20 cellular contexts compared by ENCODE assay signal in the genomic region with DNA sequence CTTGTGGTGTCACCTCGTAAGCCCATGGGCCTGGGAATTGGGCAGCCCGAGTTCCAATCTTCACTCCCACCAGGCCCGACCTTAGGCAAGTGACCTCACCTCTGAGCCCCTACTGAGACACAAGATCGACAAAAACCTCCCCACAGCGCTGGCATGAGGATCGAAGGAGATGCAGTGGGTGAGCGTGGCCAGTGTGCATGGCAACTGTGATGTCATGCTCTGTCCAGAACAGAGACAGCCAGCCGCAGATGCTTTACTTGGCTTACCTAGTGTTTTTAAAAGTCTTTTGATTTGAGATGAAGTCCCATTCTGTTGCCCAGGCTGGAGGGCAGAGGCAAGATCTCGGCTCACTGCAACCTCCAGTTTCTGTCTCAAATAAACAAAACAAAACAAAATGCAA. TPM values are rescaled to one million over a fixed set of nuclear protein-coding genes. Genes with fewer than 3 reads are reported as not detected.
A peak's percentile ranks its signal among the peaks of the same experiment; 100 is the strongest.
DNase-seq lines count a peak whose midpoint lies in the region; ATAC-seq, FAIRE-seq and TF ChIP-seq lines count a peak whose summit lies in the region.
"Had no signal": no experiment of that assay in that cellular context is flagged by ENCODE, and none has a peak within 500 bp of the region (broad histone marks: within the 10 kb centered on the region; RNA-seq: fewer than 3 reads in every experiment).

No MANE protein-coding gene starts in this region.

- no peak overlapping the region for H3K14ac ChIP-seq in trophoblast cell (ENCODE audit: low read length)

- TF ChIP-seq POLR2A in A549 (IDR thresholded peaks at IDR 0.05; ENCODE audit: low read length) = no peak

- H3K36me3 ChIP-seq in SK-N-SH (replicated peaks in 1 of 2; ENCODE audit: control insufficient read depth in 1 of 2, insufficient read depth in 2 of 2, low read length in 1 of 2) = no peaks in the 10 kb centered on the region
- no peaks in the 10 kb centered on the region for H3K36me3 ChIP-seq in trophoblast cell (ENCODE audit: control insufficient read depth in 1 of 2, insufficient read depth in 2 of 2, low read length in 2 of 2)
- H3K36me3 ChIP-seq in WERI-Rb-1 = no peaks in the 10 kb centered on the region

- H3K9me2 ChIP-seq in SK-N-SH = no peaks in the 10 kb centered on the region

- H3K18ac ChIP-seq in trophoblast cell (ENCODE audit: low read length) = no peak overlapping the region

- DNase-seq in SK-N-SH (no peak), A549 (ENCODE audit: low read depth in 1 of 2, low spot score in 1 of 2) (no peak), GM12865 (ENCODE audit: low read depth) (peak; percentile 17), trophoblast cell (peak; percentile 41 to 63), WERI-Rb-1 (no peak)
- DNase-seq: 8988T; C1 segment of cervical spinal cord; Calu3; CD4-positive, alpha-beta memory T cell; COR-L47; DMS53; DMS79 treated with DMSO at 0.1 percent for 48 hours; GF-D8; GOT3; H7; HCEC 1CT had no signal

- H3K79me2 ChIP-seq in SK-N-SH (ENCODE audit: insufficient read depth) (no peaks in the 10 kb centered on the region), trophoblast cell (ENCODE audit: control insufficient read depth, insufficient read depth, low read length, poor library complexity) (no peaks in the 10 kb centered on the region)

- H2BK120ac ChIP-seq in trophoblast cell (ENCODE audit: insufficient read depth, low read length, poor library complexity) = no peak overlapping the region

- H3F3A ChIP-seq in SK-N-SH (replicated peaks; ENCODE audit: insufficient read depth) = no peaks in the 10 kb centered on the region

- H4K91ac ChIP-seq in trophoblast cell (ENCODE audit: low read depth, low read length) = no peak overlapping the region

- no peak for FAIRE-seq in A549 (lab: Jason Lieb, UNC)
- FAIRE-seq: GM12891, GM18507 had no signal

- H3K9ac ChIP-seq in SK-N-SH (no peak overlapping the region), trophoblast cell (ENCODE audit: low read length) (no peak overlapping the region)

- H3K27me3 ChIP-seq in SK-N-SH (ENCODE audit: insufficient read depth) (no peaks in the 10 kb centered on the region), trophoblast cell (ENCODE audit: insufficient read depth, low read length) (no peaks in the 10 kb centered on the region), WERI-Rb-1 (ENCODE audit: insufficient read depth, low read depth, severe bottlenecking) (no peaks in the 10 kb centered on the region)

- CTCF ChIA-PET in SK-N-SH (lab: Yijun Ruan, JAX) (interaction anchor here (0.8 to 1.5 kb wide), 2 partner anchors 9 to 48 kb away, joined by 3 to 6 read pairs; no protein-coding TSS in a partner anchor), A549 (lab: Yijun Ruan, JAX) (interaction anchor here (0.6 to 16.1 kb wide), 7 partner anchors 9 to 111 kb away, joined by 3 to 301 read pairs (median 9); no protein-coding TSS in a partner anchor)

- no peaks in the 10 kb centered on the region for H3K9me3 ChIP-seq in SK-N-SH
- no peaks in the 10 kb centered on the region for H3K9me3 ChIP-seq in A549
- peaks cover 2% of the 10 kb centered on the region for H3K9me3 ChIP-seq in trophoblast cell (ENCODE audit: insufficient read depth, low read depth, low read length)
- H3K9me3 ChIP-seq in WERI-Rb-1 (ENCODE audit: severe bottlenecking) = no peaks in the 10 kb centered on the region

- H3K4me1 ChIP-seq in SK-N-SH (ENCODE audit: control insufficient read depth in 1 of 2, insufficient read depth in 2 of 2, low read depth in 1 of 2, low read length in 1 of 2) (no peaks in the 10 kb centered on the region; a peak in 1 of 4 replicates), A549 (no peaks in the 10 kb centered on the region), trophoblast cell (ENCODE audit: control insufficient read depth in 1 of 2, insufficient read depth in 2 of 2, low read length in 2 of 2) (no peaks in the 10 kb centered on the region)

- no peak overlapping the region for H3K27ac ChIP-seq in SK-N-SH (ENCODE audit: low read depth in 2 of 2, low read length in 1 of 2)
- H3K27ac ChIP-seq in A549 = no peak overlapping the region
- H3K27ac ChIP-seq in trophoblast cell (ENCODE audit: low read depth, low read length) = no peak overlapping the region
- no peak overlapping the region for H3K27ac ChIP-seq in WERI-Rb-1

- no peak overlapping the region for H3K4ac ChIP-seq in trophoblast cell (ENCODE audit: low read depth, low read length)

- no peak for TF ChIP-seq RAD21 in SK-N-SH (IDR thresholded peaks at IDR 0.05; ENCODE audit: low read length)
- no peak for TF ChIP-seq RAD21 in A549 (conservative IDR thresholded peaks at IDR 0.05 in 1 of 2, IDR thresholded peaks at IDR 0.05 in 1 of 2)

- H2AFZ ChIP-seq in SK-N-SH (ENCODE audit: low read depth) (no peak overlapping the region), trophoblast cell (ENCODE audit: insufficient read depth, low read length, poor library complexity) (no peak overlapping the region)

- 66% methylated on average over 7 of the region's 9 CpGs for WGBS in SK-N-SH (ENCODE audit: low lambda C conversion rate)
- WGBS in A549 (ENCODE audit: missing lambda C conversion rate) = 59% methylated on average over 9 of the region's 9 CpGs
- WGBS in trophoblast cell (ENCODE audit: extremely low coverage, insufficient coverage, insufficient read length) = no CpG with 5 or more reads among the region's 9 CpGs

- ATAC-seq in SK-N-SH treated with all-trans-retinoic acid at 6 μM for 48 hours (no peak), A549 (no peak), GM21447 (IDR thresholded peaks at IDR 0.05; ENCODE audit: unreplicated experiment) (no peak)

- H3K79me1 ChIP-seq in trophoblast cell (ENCODE audit: low read length) = no peaks in the 10 kb centered on the region

- H4K20me1 ChIP-seq in SK-N-SH (ENCODE audit: insufficient read depth) = no peaks in the 10 kb centered on the region

- no peak overlapping the region for H3K23ac ChIP-seq in trophoblast cell (ENCODE audit: low read length)

- H2BK12ac ChIP-seq in trophoblast cell (ENCODE audit: low read length) = no peak overlapping the region

- no peak overlapping the region for H4K8ac ChIP-seq in trophoblast cell (ENCODE audit: low read depth, low read length)

- no peak overlapping the region for H3K4me3 ChIP-seq in SK-N-SH (ENCODE audit: low read depth in 2 of 2, low read length in 1 of 2)
- no peak overlapping the region for H3K4me3 ChIP-seq in A549
- no peak overlapping the region for H3K4me3 ChIP-seq in GM12865 (ENCODE audit: low read depth, low read length)
- no peak overlapping the region for H3K4me3 ChIP-seq in trophoblast cell (ENCODE audit: low read depth, low read length)
- H3K4me3 ChIP-seq in WERI-Rb-1 (ENCODE audit: low read depth, low read length) = no peak overlapping the region

- POLR2A ChIA-PET in SK-N-SH (lab: Yijun Ruan, JAX) = no interaction called here
- POLR2A ChIA-PET in A549 (lab: Yijun Ruan, JAX) = no interaction called here

- H3K4me2 ChIP-seq in SK-N-SH (no peak overlapping the region), A549 (no peak overlapping the region), trophoblast cell (ENCODE audit: low read length) (no peak overlapping the region)

- no peak for TF ChIP-seq CTCF in SK-N-SH (IDR thresholded peaks at IDR 0.05)
- no peak for TF ChIP-seq CTCF in A549 (IDR thresholded peaks at IDR 0.05)
- TF ChIP-seq CTCF in GM12865 (IDR thresholded peaks at IDR 0.05; ENCODE audit: insufficient read depth, low read depth, low read length, missing control alignments) = no peak
- no peak for TF ChIP-seq CTCF in WERI-Rb-1 (IDR thresholded peaks at IDR 0.05; ENCODE audit: low read depth, low read length)

- H2BK5ac ChIP-seq in trophoblast cell (ENCODE audit: low read depth, low read length, poor library complexity) = no peak overlapping the region

- TF ChIP-seq EP300 in SK-N-SH (IDR thresholded peaks at IDR 0.05; ENCODE audit: borderline replicate concordance in 1 of 2, low read depth in 1 of 2, low read length in 1 of 2) (no peak), A549 (IDR thresholded peaks at IDR 0.05) (no peak)

- no peak overlapping the region for H4K12ac ChIP-seq in trophoblast cell (ENCODE audit: low read depth, low read length)

- no peak overlapping the region for H2AK5ac ChIP-seq in trophoblast cell (ENCODE audit: low read length)

TF ChIP-seq in SK-N-SH, 30 proteins besides CTCF, POLR2A, EP300 and RAD21 (continues in another document):
- no peak for TF ChIP-seq GABPA (IDR thresholded peaks at IDR 0.05; ENCODE audit: low read depth)

TF ChIP-seq in SK-N-SH treated with all-trans-retinoic acid at 6 μM for 48 hours, 23 proteins besides CTCF, POLR2A, EP300 and RAD21 (continues in another document):
- TF ChIP-seq ZNF565 (CRISPR knock-in tag; conservative IDR thresholded peaks at IDR 0.05; ENCODE audit: low read depth) (no peak), TOX (CRISPR knock-in tag; IDR thresholded peaks at IDR 0.05; ENCODE audit: borderline replicate concordance) (no peak), ZNF70 (CRISPR knock-in tag; IDR thresholded peaks at IDR 0.05) (no peak), RARB (CRISPR knock-in tag; IDR thresholded peaks at IDR 0.05) (no peak)

TF ChIP-seq in A549, 52 proteins besides CTCF, POLR2A, EP300 and RAD21:
- TF ChIP-seq SMC3 (IDR thresholded peaks at IDR 0.05) (no peak), ESRRA (IDR thresholded peaks at IDR 0.05; ENCODE audit: borderline replicate concordance, low read length) (no peak), HDAC2 (IDR thresholded peaks at IDR 0.05) (no peak), ZC3H11A (IDR thresholded peaks at IDR 0.05) (no peak), MAFK (IDR thresholded peaks at IDR 0.05; ENCODE audit: partially characterized antibody) (no peak), RFX5 (IDR thresholded peaks at IDR 0.05) (peak; percentile 83), FOSB (CRISPR knock-in tag; IDR thresholded peaks at IDR 0.05) (no peak), CBX8 (IDR thresholded peaks at IDR 0.05) (no peak)

RNA-seq across cellular contexts. Expression of gene CCNE1, which starts 47.5 kb away (rescaled TPM):
- polyA plus RNA-seq in SK-N-SH (2012; rRNA removed) (8.9 and 9.0 TPM in 2 replicates), A549 (2011; rRNA removed) (15.4 and 18.3 TPM in 2 replicates), A549 (2017; fragmentation: RNase III; extraction: RNeasy Plus Mini Kit Qiagen cat#74134 plus additional on column Dnase treatment) (25.0 to 26.9 TPM (median 25.2 TPM) in 3 replicates)
- polyA plus RNA-seq in SK-N-SH (2012; cell fraction: cytosol; rRNA removed) = 9.3 and 9.9 TPM in 2 replicates
- polyA plus RNA-seq in SK-N-SH (2012; cell fraction: nucleus; rRNA removed) = 14.9 and 17.0 TPM in 2 replicates
- 20.9 and 21.4 TPM in 2 replicates for polyA plus RNA-seq in A549 (2012; cell fraction: cytosol; rRNA removed)
- 21.9 and 34.2 TPM in 2 replicates for polyA plus RNA-seq in A549 (2012; cell fraction: nucleus; rRNA removed)
- polyA minus RNA-seq in A549 (2011; rRNA and poly(A)+ RNA removed) = 14.1 and 15.5 TPM in 2 replicates
- polyA plus RNA-seq in trophoblast cell (2013) = 402 and 418 TPM in 2 replicates

RNA-seq across cellular contexts. Expression of gene C19orf12, which starts 49.3 kb away (rescaled TPM):
- polyA plus RNA-seq in SK-N-SH (2012; rRNA removed) (26.4 and 30.5 TPM in 2 replicates), A549 (2011; rRNA removed) (33.6 and 34.3 TPM in 2 replicates), A549 (2017; fragmentation: RNase III; extraction: RNeasy Plus Mini Kit Qiagen cat#74134 plus additional on column Dnase treatment) (35.2 to 36.1 TPM (median 35.2 TPM) in 3 replicates)
- polyA plus RNA-seq in SK-N-SH (2012; cell fraction: cytosol; rRNA removed) = 25.0 and 30.1 TPM in 2 replicates
- polyA plus RNA-seq in SK-N-SH (2012; cell fraction: nucleus; rRNA removed) = 23.5 and 27.6 TPM in 2 replicates
- polyA plus RNA-seq in A549 (2012; cell fraction: cytosol; rRNA removed) = 30.8 and 40.5 TPM in 2 replicates
- 35.7 and 36.4 TPM in 2 replicates for polyA plus RNA-seq in A549 (2012; cell fraction: nucleus; rRNA removed)
- polyA minus RNA-seq in A549 (2011; rRNA and poly(A)+ RNA removed) = 11.6 and 15.1 TPM in 2 replicates
- polyA plus RNA-seq in trophoblast cell (2013) = 17.9 and 18.2 TPM in 2 replicates

Comparison
In these comparisons a context has a peak if more than half of its experiments do, and no peak if none do; other contexts are left out.
1. DNase-seq: peak in GM12865 (single experiment) and trophoblast cell (2 of 2); none in SK-N-SH (single experiment), A549 (0 of 2) and WERI-Rb-1 (single experiment).
2. Of the 12 proteins assayed by ChIP-seq in both A549 and SK-N-SH: peak only in A549: none; only in SK-N-SH: none; in both: RFX5; in neither: 11.